ENCODE assay signal across 29 cellular contexts in genomic region chr10:132404169-132404880, GRCh38. TPM values are rescaled to one million over a fixed set of nuclear protein-coding genes. Genes with fewer than 3 reads are reported as not detected.
DNase-seq lines count a peak whose midpoint lies in the region; ATAC-seq, FAIRE-seq and TF ChIP-seq lines count a peak whose summit lies in the region.
"Had no signal": no experiment of that assay in that cellular context is flagged by ENCODE, and none has a peak within 500 bp of the region (broad histone marks: within the 10 kb centered on the region; RNA-seq: fewer than 3 reads in every experiment).

No MANE protein-coding gene starts in this region.

- H3K4me1 ChIP-seq in right atrium auricular region (peaks cover 0 to 38% of the 10 kb centered on the region in 2 donors), right cardiac atrium (ENCODE audit: control insufficient read depth, insufficient read depth, low read length) (no peaks in the 10 kb centered on the region), pancreas (peaks cover 49 to 65% (median 65%) of the 10 kb centered on the region in 3 donors)

- peak; percentile 17 for DNase-seq in left cardiac atrium
- no peak for DNase-seq in right atrium auricular region (ENCODE audit: low spot score)
- peak; percentile 14 to 60 (median 40) for DNase-seq in right cardiac atrium
- peak; percentile 20 to 84 (median 41) for DNase-seq in pancreas
- DNase-seq in activated CD8-positive, alpha-beta memory T cell treated with anti-CD3 and anti-CD28 coated beads, Interleukin-2, amount 50 U/mL, for 48 hours: no peak
- no peak for DNase-seq in NCI-H524 (lab: John Stamatoyannopoulos, UW)
- DNase-seq: activated CD4-positive, alpha-beta T cell treated with anti-CD3 and anti-CD28 coated beads, Interleukin-2, amount 10 ng/mL, durations not matched to agents 24 days and 14 days; activated naive CD4-positive, alpha-beta T cell; activated T-cell treated with anti-CD3 and anti-CD28 coated beads, Interleukin-2, amount 50 U/mL, for 72 hours; AML-193; CD8-positive, alpha-beta T cell; DMS 273 treated with DMSO at 0.1 percent for 48 hours; effector CD4-positive, alpha-beta T cell; EL; erythroblast; GM23248; NCI-H1436; NCI-H2107; stimulated activated CD4-positive, alpha-beta T cell treated with anti-CD3 and anti-CD28 coated beads, Interleukin-4, amount 100 ng/mL, for 24 hours; uterus; WERI-Rb-1 had no signal

- WGBS in right cardiac atrium: 88% methylated on average over 32 of the region's 32 CpGs
- 68 to 70% methylated on average over 28 to 32 of the region's 32 CpGs for WGBS in pancreas, 2 donors

- H3K4me3 ChIP-seq in right atrium auricular region (no peak overlapping the region), right cardiac atrium (ENCODE audit: low read length) (no peak overlapping the region), pancreas (no peak overlapping the region)
- H3K4me3 ChIP-seq: A549, GM12878, GM23248, uterus had no signal

- peaks cover 19% of the 10 kb centered on the region for H3K36me3 ChIP-seq in right atrium auricular region
- H3K36me3 ChIP-seq in pancreas: peaks cover 0 to 18% (median 16%) of the 10 kb centered on the region in 3 donors
- H3K36me3 ChIP-seq: uterus had no signal

- ATAC-seq in left cardiac atrium (no peak), right cardiac atrium (no peak), pancreas (no peak), HG03045 (IDR thresholded peaks at IDR 0.05; ENCODE audit: unreplicated experiment) (no peak), esophagus mucosa (no peak)
- ATAC-seq: A549; activated T-cell treated with anti-CD3 and anti-CD28 coated beads, Interleukin-2, amount 50 U/mL, for 72 hours; CD8-positive, alpha-beta T cell; GM12878; natural killer cell treated with Interleukin-12 subunit alpha and Interleukin-12 subunit beta and Interleukin-15 and Interleukin-18, amount 100 ng/mL, for 72 hours; stimulated activated effector memory CD8-positive, alpha-beta T cell treated with anti-CD3 and anti-CD28 coated beads, Interleukin-12 subunit alpha, Interleukin-12 subunit beta, amount 100 ng/mL, for 72 hours had no signal

- H3K27me3 ChIP-seq in right atrium auricular region: no peaks in the 10 kb centered on the region
- no peaks in the 10 kb centered on the region for H3K27me3 ChIP-seq in right cardiac atrium (ENCODE audit: control insufficient read depth, insufficient read depth)
- no peaks in the 10 kb centered on the region for H3K27me3 ChIP-seq in pancreas
- H3K27me3 ChIP-seq: foreskin keratinocyte, uterus had no signal

- intact Hi-C loops in left cardiac atrium (cut with DNase I) (no loop called here), right cardiac atrium (cut with DNase I) (no loop called here), pancreas (cut with DNase I) (no loop called here)

- no peak for FAIRE-seq in pancreas (lab: Jason Lieb, UNC)
- FAIRE-seq: A549, GM12878 had no signal

- no peak for TF ChIP-seq CTCF in right atrium auricular region (IDR thresholded peaks at IDR 0.05)
- no peak for TF ChIP-seq CTCF in pancreas (IDR thresholded peaks at IDR 0.05)

- H3K9me3 ChIP-seq in right atrium auricular region (no peaks in the 10 kb centered on the region), right cardiac atrium (ENCODE audit: control insufficient read depth, low read length) (no peaks in the 10 kb centered on the region), pancreas (no peaks in the 10 kb centered on the region)
- H3K9me3 ChIP-seq: A549, uterus had no signal

- H3K27ac ChIP-seq in right atrium auricular region: no peak overlapping the region
- H3K27ac ChIP-seq in right cardiac atrium (ENCODE audit: low read length): no peak overlapping the region
- H3K27ac ChIP-seq in pancreas: peak overlapping the region in 3 of 4 donors; percentile 42 to 45 (median 44)
- H3K27ac ChIP-seq: A549, foreskin keratinocyte, GM23248, KMS-11, uterus, WERI-Rb-1 had no signal

RNA-seq across cellular contexts. Expression of gene PWWP2B, which starts 7.3 kb away (rescaled TPM):
- total RNA-seq in left cardiac atrium (10 to 100 TPM; 11.8 to 12.7 TPM), right atrium auricular region (1 to 10 TPM; 7.7 to 8.1 TPM), right cardiac atrium (10 to 100 TPM in 2 of 4 donors, 1 to 10 TPM in 2; 7.0 to 10.6 (median 9.6) TPM), pancreas (10 to 100 TPM; 17.8 to 44.1 (median 25.9) TPM), esophagus mucosa (14.6 TPM)
- polyA plus RNA-seq in right cardiac atrium (9.1 TPM), pancreas (10 to 100 TPM; 23.5 to 25.2 TPM)

Comparison
In these comparisons a context has a peak if more than half of its experiments do, and no peak if none do; other contexts are left out.
1. DNase-seq: peak in left cardiac atrium (single experiment), right cardiac atrium (3 of 3) and pancreas (6 of 6); none in right atrium auricular region (single experiment), activated CD8-positive, alpha-beta memory T cell treated with anti-CD3 and anti-CD28 coated beads, Interleukin-2, amount 50 U/mL, for 48 hours (single experiment) and NCI-H524 (0 of 2).
2. H3K27ac ChIP-seq: peak in pancreas (3 of 4); none in right atrium auricular region (0 of 2) and right cardiac atrium (single experiment).